Comparison of ENCODE assay signal across 1 cellular context in genomic region chr2:101230541-101230993, GRCh38.
TF ChIP-seq lines count a peak whose summit lies in the region.

No MANE protein-coding gene starts in this region.

TF ChIP-seq in HepG2, 621 proteins besides CTCF, POLR2A, EP300 and RAD21 (continued from another document and continues in another):
- TF ChIP-seq ZSCAN20 (CRISPR knock-in tag; IDR thresholded peaks at IDR 0.05; ENCODE audit: borderline replicate concordance) (no peak), SP140L (CRISPR knock-in tag; IDR thresholded peaks at IDR 0.05; ENCODE audit: borderline replicate concordance) (no peak), ZNF580 (CRISPR knock-in tag; IDR thresholded peaks at IDR 0.05; ENCODE audit: borderline replicate concordance, low read depth) (0 out of 2 replicates have a peak, but pooled peaks have one; percentile 24), RARG (CRISPR knock-in tag; IDR thresholded peaks at IDR 0.05; ENCODE audit: low read depth) (no peak), ZNF691 (CRISPR knock-in tag; IDR thresholded peaks at IDR 0.05; ENCODE audit: borderline replicate concordance, low read depth) (no peak), ZNF501 (CRISPR knock-in tag; IDR thresholded peaks at IDR 0.05) (0 out of 2 replicates have a peak, but pooled peaks have one; percentile 20), FOXO1 (CRISPR knock-in tag; IDR thresholded peaks at IDR 0.05) (peak; percentile 48), MAFK (conservative IDR thresholded peaks at IDR 0.05 in 1 of 2, IDR thresholded peaks at IDR 0.05 in 1 of 2; ENCODE audit: low read length in 2 of 2) (peak in 1 of 2 experiments; percentile 9; a peak in 1 of 4 replicates), SAP130 (CRISPR knock-in tag; IDR thresholded peaks at IDR 0.05; ENCODE audit: low read depth) (peak; percentile 58), RCOR2 (CRISPR knock-in tag; IDR thresholded peaks at IDR 0.05) (peak; percentile 58), ZNF746 (CRISPR knock-in tag; IDR thresholded peaks at IDR 0.05) (no peak), TAF1 (CRISPR knock-in tag; IDR thresholded peaks at IDR 0.05) (0 out of 2 replicates have a peak, but pooled peaks have one; percentile 18), KLF16 (CRISPR knock-in tag; IDR thresholded peaks at IDR 0.05) (peak in 1 of 2 experiments; percentile 65; a peak in 1 of 4 replicates), ZNF451 (CRISPR knock-in tag; IDR thresholded peaks at IDR 0.05) (no peak), ZNF790 (CRISPR knock-in tag; IDR thresholded peaks at IDR 0.05; ENCODE audit: borderline replicate concordance) (no peak), ZFP1 (CRISPR knock-in tag; IDR thresholded peaks at IDR 0.05) (0 out of 2 replicates have a peak, but pooled peaks have one; percentile 31), ELF3 (CRISPR knock-in tag; IDR thresholded peaks at IDR 0.05) (peak; percentile 60; the same call in 1 of the 2 replicates), CEBPG (CRISPR knock-in tag; IDR thresholded peaks at IDR 0.05) (peak; percentile 58; the same call in 1 of the 2 replicates), CBX1 (IDR thresholded peaks at IDR 0.05; ENCODE audit: low read depth) (no peak), SOX5 (CRISPR knock-in tag; IDR thresholded peaks at IDR 0.05; ENCODE audit: borderline replicate concordance) (peak; percentile 56; the same call in 1 of the 2 replicates), ZNF781 (CRISPR knock-in tag; IDR thresholded peaks at IDR 0.05; ENCODE audit: borderline replicate concordance, not compliant biosample characterization) (no peak), ZNF598 (CRISPR knock-in tag; IDR thresholded peaks at IDR 0.05; ENCODE audit: borderline replicate concordance) (0 out of 2 replicates have a peak, but pooled peaks have one; percentile 48), PHF5A (CRISPR knock-in tag; IDR thresholded peaks at IDR 0.05; ENCODE audit: low read depth, unreplicated experiment) (peak; percentile 43), ASH2L (IDR thresholded peaks at IDR 0.05; ENCODE audit: insufficient read length, low read depth, low read length) (peak; percentile 56), ZNF317 (CRISPR knock-in tag; IDR thresholded peaks at IDR 0.05) (peak; percentile 92), DNMT1 (CRISPR knock-in tag; IDR thresholded peaks at IDR 0.05) (no peak), ZNF205 (CRISPR knock-in tag; IDR thresholded peaks at IDR 0.05) (peak; percentile 59; the same call in 1 of the 2 replicates), HDAC2 (CRISPR knock-in tag; IDR thresholded peaks at IDR 0.05) (peak; percentile 63), ZNF292 (CRISPR knock-in tag; IDR thresholded peaks at IDR 0.05; ENCODE audit: borderline replicate concordance, low read depth) (peak; percentile 37; the same call in 1 of the 2 replicates), DPF2 (CRISPR knock-in tag; IDR thresholded peaks at IDR 0.05; ENCODE audit: borderline replicate concordance, low read depth) (no peak), PREB (CRISPR knock-in tag; IDR thresholded peaks at IDR 0.05) (no peak), KDM3A (CRISPR knock-in tag; IDR thresholded peaks at IDR 0.05; ENCODE audit: low read depth) (no peak), CEBPB (IDR thresholded peaks at IDR 0.05; ENCODE audit: borderline replicate concordance, low read depth, low read length) (peak; percentile 57; the same call in 1 of the 2 replicates), FOXC1 (CRISPR knock-in tag; IDR thresholded peaks at IDR 0.05; ENCODE audit: borderline replicate concordance) (no peak), MED1 (CRISPR knock-in tag; IDR thresholded peaks at IDR 0.05) (peak; percentile 65), HNF1A (IDR thresholded peaks at IDR 0.05; ENCODE audit: low read depth) (0 out of 2 replicates have a peak, but pooled peaks have one; percentile 27), HNF1A (CRISPR knock-in tag; IDR thresholded peaks at IDR 0.05; ENCODE audit: borderline replicate concordance) (no peak), ERF (CRISPR knock-in tag; IDR thresholded peaks at IDR 0.05) (peak; percentile 71; the same call in 1 of the 2 replicates)
- TF ChIP-seq, protein P1, sequence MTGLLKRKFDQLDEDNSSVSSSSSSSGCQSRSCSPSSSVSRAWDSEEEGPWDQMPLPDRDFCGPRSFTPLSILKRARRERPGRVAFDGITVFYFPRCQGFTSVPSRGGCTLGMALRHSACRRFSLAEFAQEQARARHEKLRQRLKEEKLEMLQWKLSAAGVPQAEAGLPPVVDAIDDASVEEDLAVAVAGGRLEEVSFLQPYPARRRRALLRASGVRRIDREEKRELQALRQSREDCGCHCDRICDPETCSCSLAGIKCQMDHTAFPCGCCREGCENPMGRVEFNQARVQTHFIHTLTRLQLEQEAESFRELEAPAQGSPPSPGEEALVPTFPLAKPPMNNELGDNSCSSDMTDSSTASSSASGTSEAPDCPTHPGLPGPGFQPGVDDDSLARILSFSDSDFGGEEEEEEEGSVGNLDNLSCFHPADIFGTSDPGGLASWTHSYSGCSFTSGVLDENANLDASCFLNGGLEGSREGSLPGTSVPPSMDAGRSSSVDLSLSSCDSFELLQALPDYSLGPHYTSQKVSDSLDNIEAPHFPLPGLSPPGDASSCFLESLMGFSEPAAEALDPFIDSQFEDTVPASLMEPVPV (CRISPR knock-in tag; IDR thresholded peaks at IDR 0.05) = no peak
- TF ChIP-seq, protein P2, sequence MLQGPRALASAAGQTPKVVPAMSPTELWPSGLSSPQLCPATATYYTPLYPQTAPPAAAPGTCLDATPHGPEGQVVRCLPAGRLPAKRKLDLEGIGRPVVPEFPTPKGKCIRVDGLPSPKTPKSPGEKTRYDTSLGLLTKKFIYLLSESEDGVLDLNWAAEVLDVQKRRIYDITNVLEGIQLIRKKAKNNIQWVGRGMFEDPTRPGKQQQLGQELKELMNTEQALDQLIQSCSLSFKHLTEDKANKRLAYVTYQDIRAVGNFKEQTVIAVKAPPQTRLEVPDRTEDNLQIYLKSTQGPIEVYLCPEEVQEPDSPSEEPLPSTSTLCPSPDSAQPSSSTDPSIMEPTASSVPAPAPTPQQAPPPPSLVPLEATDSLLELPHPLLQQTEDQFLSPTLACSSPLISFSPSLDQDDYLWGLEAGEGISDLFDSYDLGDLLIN (CRISPR knock-in tag; IDR thresholded peaks at IDR 0.05; ENCODE audit: borderline replicate concordance) = no peak
- TF ChIP-seq, protein P3, sequence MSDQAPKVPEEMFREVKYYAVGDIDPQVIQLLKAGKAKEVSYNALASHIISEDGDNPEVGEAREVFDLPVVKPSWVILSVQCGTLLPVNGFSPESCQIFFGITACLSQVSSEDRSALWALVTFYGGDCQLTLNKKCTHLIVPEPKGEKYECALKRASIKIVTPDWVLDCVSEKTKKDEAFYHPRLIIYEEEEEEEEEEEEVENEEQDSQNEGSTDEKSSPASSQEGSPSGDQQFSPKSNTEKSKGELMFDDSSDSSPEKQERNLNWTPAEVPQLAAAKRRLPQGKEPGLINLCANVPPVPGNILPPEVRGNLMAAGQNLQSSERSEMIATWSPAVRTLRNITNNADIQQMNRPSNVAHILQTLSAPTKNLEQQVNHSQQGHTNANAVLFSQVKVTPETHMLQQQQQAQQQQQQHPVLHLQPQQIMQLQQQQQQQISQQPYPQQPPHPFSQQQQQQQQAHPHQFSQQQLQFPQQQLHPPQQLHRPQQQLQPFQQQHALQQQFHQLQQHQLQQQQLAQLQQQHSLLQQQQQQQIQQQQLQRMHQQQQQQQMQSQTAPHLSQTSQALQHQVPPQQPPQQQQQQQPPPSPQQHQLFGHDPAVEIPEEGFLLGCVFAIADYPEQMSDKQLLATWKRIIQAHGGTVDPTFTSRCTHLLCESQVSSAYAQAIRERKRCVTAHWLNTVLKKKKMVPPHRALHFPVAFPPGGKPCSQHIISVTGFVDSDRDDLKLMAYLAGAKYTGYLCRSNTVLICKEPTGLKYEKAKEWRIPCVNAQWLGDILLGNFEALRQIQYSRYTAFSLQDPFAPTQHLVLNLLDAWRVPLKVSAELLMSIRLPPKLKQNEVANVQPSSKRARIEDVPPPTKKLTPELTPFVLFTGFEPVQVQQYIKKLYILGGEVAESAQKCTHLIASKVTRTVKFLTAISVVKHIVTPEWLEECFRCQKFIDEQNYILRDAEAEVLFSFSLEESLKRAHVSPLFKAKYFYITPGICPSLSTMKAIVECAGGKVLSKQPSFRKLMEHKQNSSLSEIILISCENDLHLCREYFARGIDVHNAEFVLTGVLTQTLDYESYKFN (CRISPR knock-in tag; conservative IDR thresholded peaks at IDR 0.05) = peak; percentile 65
- TF ChIP-seq, protein P4, sequence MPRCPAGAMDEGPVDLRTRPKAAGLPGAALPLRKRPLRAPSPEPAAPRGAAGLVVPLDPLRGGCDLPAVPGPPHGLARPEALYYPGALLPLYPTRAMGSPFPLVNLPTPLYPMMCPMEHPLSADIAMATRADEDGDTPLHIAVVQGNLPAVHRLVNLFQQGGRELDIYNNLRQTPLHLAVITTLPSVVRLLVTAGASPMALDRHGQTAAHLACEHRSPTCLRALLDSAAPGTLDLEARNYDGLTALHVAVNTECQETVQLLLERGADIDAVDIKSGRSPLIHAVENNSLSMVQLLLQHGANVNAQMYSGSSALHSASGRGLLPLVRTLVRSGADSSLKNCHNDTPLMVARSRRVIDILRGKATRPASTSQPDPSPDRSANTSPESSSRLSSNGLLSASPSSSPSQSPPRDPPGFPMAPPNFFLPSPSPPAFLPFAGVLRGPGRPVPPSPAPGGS (CRISPR knock-in tag; IDR thresholded peaks at IDR 0.05) = no peak
- TF ChIP-seq, protein P5, sequence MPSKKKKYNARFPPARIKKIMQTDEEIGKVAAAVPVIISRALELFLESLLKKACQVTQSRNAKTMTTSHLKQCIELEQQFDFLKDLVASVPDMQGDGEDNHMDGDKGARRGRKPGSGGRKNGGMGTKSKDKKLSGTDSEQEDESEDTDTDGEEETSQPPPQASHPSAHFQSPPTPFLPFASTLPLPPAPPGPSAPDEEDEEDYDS (CRISPR knock-in tag; IDR thresholded peaks at IDR 0.05) = 0 out of 2 replicates have a peak, but pooled peaks have one; percentile 39
- TF ChIP-seq, protein P6, sequence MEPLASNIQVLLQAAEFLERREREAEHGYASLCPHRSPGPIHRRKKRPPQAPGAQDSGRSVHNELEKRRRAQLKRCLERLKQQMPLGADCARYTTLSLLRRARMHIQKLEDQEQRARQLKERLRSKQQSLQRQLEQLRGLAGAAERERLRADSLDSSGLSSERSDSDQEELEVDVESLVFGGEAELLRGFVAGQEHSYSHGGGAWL (CRISPR knock-in tag; IDR thresholded peaks at IDR 0.05) = no peak
- TF ChIP-seq, protein P7, sequence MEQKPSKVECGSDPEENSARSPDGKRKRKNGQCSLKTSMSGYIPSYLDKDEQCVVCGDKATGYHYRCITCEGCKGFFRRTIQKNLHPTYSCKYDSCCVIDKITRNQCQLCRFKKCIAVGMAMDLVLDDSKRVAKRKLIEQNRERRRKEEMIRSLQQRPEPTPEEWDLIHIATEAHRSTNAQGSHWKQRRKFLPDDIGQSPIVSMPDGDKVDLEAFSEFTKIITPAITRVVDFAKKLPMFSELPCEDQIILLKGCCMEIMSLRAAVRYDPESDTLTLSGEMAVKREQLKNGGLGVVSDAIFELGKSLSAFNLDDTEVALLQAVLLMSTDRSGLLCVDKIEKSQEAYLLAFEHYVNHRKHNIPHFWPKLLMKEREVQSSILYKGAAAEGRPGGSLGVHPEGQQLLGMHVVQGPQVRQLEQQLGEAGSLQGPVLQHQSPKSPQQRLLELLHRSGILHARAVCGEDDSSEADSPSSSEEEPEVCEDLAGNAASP (CRISPR knock-in tag; IDR thresholded peaks at IDR 0.05; ENCODE audit: borderline replicate concordance) = 0 out of 2 replicates have a peak, but pooled peaks have one; percentile 60
